In the genomic region with DNA sequence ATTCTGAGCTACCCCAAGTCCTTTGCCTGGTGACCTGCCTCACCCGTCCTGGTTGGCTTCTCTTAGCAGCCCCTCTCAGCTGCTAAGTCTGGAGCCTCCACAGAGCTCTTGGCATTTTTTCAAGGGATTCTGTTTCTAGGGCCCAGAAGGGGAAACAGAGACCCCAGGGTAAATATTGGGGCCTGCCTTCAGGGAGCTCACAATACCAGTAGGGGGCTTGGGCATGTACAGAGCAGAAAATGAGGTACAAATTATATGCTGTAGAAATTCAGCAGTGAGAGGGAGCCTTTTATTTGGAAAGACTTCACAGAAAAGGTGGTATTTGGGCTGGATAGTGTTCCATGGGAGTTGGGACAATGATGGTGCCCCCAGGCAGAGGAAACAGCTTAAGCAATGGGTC, we compare ENCODE assay signal across 1 cellular context.
TF ChIP-seq lines count a peak whose summit lies in the region.

No MANE protein-coding gene starts in this region.

TF ChIP-seq in HEK293, 187 proteins besides CTCF, POLR2A, EP300 and RAD21 (continued from another document):
- no peak for TF ChIP-seq YY2 (tag by site-specific recombination; IDR thresholded peaks at IDR 0.05)
